Comparison of ENCODE assay signal across 18 cellular contexts in genomic region chr2:218999021-218999880, GRCh38. TPM values are rescaled to one million over a fixed set of nuclear protein-coding genes. Genes with fewer than 3 reads are reported as not detected.
DNase-seq lines count a peak whose midpoint lies in the region; ATAC-seq and TF ChIP-seq lines count a peak whose summit lies in the region.
"Had no signal": no experiment of that assay in that cellular context is flagged by ENCODE, and none has a peak within 500 bp of the region (broad histone marks: within the 10 kb centered on the region; RNA-seq: fewer than 3 reads in every experiment).

No MANE protein-coding gene starts in this region.

- H3K9ac ChIP-seq in HUES64 (ENCODE audit: low read depth, low read length) (no peak overlapping the region), neuronal stem cell (ENCODE audit: low read depth, low read length, poor library complexity) (no peak overlapping the region)
- H3K9ac ChIP-seq: BLaER1 had no signal

- H3K27me3 ChIP-seq in HUES64 (ENCODE audit: insufficient read depth, low read length): peaks cover 100% of the 10 kb centered on the region
- H3K27me3 ChIP-seq in WERI-Rb-1 (ENCODE audit: insufficient read depth, low read depth, severe bottlenecking): no peaks in the 10 kb centered on the region
- peaks cover 49 to 98% (median 95%) of the 10 kb centered on the region in 3 experiments for H3K27me3 ChIP-seq in neuronal stem cell (ENCODE audit: control insufficient read depth in 3 of 3, insufficient read depth in 3 of 3, low read depth in 1 of 3, low read length in 3 of 3)

- DNase-seq in DMS 273 (lab: John Stamatoyannopoulos, UW; ENCODE audit: unreplicated experiment): peak; percentile 40
- DNase-seq in DMS 273 treated with DMSO at 0.1 percent for 48 hours (lab: John Stamatoyannopoulos, UW): no peak
- DNase-seq in WERI-Rb-1: peak; percentile 96
- DNase-seq in neuronal stem cell (ENCODE audit: low spot score): no peak
- no peak for DNase-seq in NCI-H345 treated with DMSO at 0.1 percent for 48 hours (lab: John Stamatoyannopoulos, UW; ENCODE audit: unreplicated experiment)
- no peak for DNase-seq in OCI-M2 (lab: John Stamatoyannopoulos, UW; ENCODE audit: unreplicated experiment)
- DNase-seq: activated CD4-positive, alpha-beta memory T cell treated with anti-CD3 and anti-CD28 coated beads, Interleukin-2, amount 10 ng/mL, durations not matched to agents 7 days and 5 days; activated naive CD4-positive, alpha-beta T cell treated with anti-CD3 and anti-CD28 coated beads, Interleukin-2, amount 50 U/mL, for 16 hours; activated T-cell treated with anti-CD3 and anti-CD28 coated beads, Interleukin-2, amount 50 U/mL, for 1 hour; mesenchymal stem cell; MV-4-11; naive thymus-derived CD8-positive, alpha-beta T cell; spleen; stimulated activated CD8-positive, alpha-beta memory T cell treated with anti-CD3 and anti-CD28 coated beads, Interleukin-4, amount 100 ng/mL, for 48 hours; T-helper 1 cell had no signal

- H2BK12ac ChIP-seq in neuronal stem cell (ENCODE audit: low read length): no peak overlapping the region

- H3K14ac ChIP-seq in neuronal stem cell (ENCODE audit: low read length): no peak overlapping the region

- peak overlapping the region; percentile 98 for H3K23ac ChIP-seq in neuronal stem cell (ENCODE audit: low read depth, low read length, poor library complexity)

- H3K4me3 ChIP-seq in HUES64 (ENCODE audit: low read length) (peak overlapping the region; percentile 5; the same call in 1 of the 2 replicates), WERI-Rb-1 (ENCODE audit: low read depth, low read length) (peak overlapping the region; percentile 28), neuronal stem cell (ENCODE audit: low read length in 2 of 2) (no peak overlapping the region)
- H3K4me3 ChIP-seq: BLaER1, spleen had no signal

- H3K36me3 ChIP-seq in HUES64 (ENCODE audit: insufficient read depth, low read length): no peaks in the 10 kb centered on the region
- H3K36me3 ChIP-seq in WERI-Rb-1: no peaks in the 10 kb centered on the region
- H3K36me3 ChIP-seq in neuronal stem cell (replicated peaks in 1 of 2; ENCODE audit: control insufficient read depth in 2 of 2, insufficient read depth in 2 of 2, low read length in 2 of 2): no peaks in the 10 kb centered on the region
- H3K36me3 ChIP-seq: BLaER1, spleen had no signal

- H3K9me3 ChIP-seq in HUES64 (ENCODE audit: insufficient read depth, low read depth, low read length) (no peaks in the 10 kb centered on the region), WERI-Rb-1 (ENCODE audit: severe bottlenecking) (no peaks in the 10 kb centered on the region), neuronal stem cell (replicated peaks in 1 of 2; ENCODE audit: control insufficient read depth in 2 of 2, insufficient read depth in 1 of 2, low read depth in 1 of 2, low read length in 2 of 2) (peaks cover 0 to 1% of the 10 kb centered on the region in 2 donors)
- H3K9me3 ChIP-seq: BLaER1, spleen had no signal

- 24% methylated on average over 8 of the region's 10 CpGs for WGBS in HUES64
- WGBS in neuronal stem cell (ENCODE audit: extremely low coverage in 2 of 2, insufficient read length in 2 of 2, insufficient replicate concordance in 1 of 2), 2 donors: no CpG with 5 or more reads among the region's 10 CpGs

- no peak overlapping the region for H2AK5ac ChIP-seq in neuronal stem cell (ENCODE audit: low read depth, low read length)

- H3K79me1 ChIP-seq in neuronal stem cell (ENCODE audit: low read depth, low read length): no peaks in the 10 kb centered on the region

- no peak overlapping the region for H4K91ac ChIP-seq in neuronal stem cell (ENCODE audit: low read depth, low read length, poor library complexity)

- H3K18ac ChIP-seq in neuronal stem cell (ENCODE audit: low read length): no peak overlapping the region

- no peak overlapping the region for H2AFZ ChIP-seq in neuronal stem cell (ENCODE audit: low read length)

- no peak for TF ChIP-seq CTCF in WERI-Rb-1 (IDR thresholded peaks at IDR 0.05; ENCODE audit: low read depth, low read length)

- H3K4me2 ChIP-seq in neuronal stem cell (ENCODE audit: insufficient read depth, low read length, poor library complexity, severe bottlenecking): no peak overlapping the region
- H3K4me2 ChIP-seq: BLaER1 had no signal

- H4K8ac ChIP-seq in neuronal stem cell (ENCODE audit: low read depth, low read length): no peak overlapping the region

- peaks cover 19% of the 10 kb centered on the region; the same call in 1 of the 2 replicates for H3K4me1 ChIP-seq in HUES64 (ENCODE audit: insufficient read depth, low read length)
- peaks cover 9 to 23% of the 10 kb centered on the region in 2 donors for H3K4me1 ChIP-seq in neuronal stem cell (ENCODE audit: control insufficient read depth in 2 of 2, insufficient read depth in 1 of 2, low read depth in 1 of 2, low read length in 2 of 2)

- no peak overlapping the region for H3K4ac ChIP-seq in neuronal stem cell (ENCODE audit: low read length)

- H2BK15ac ChIP-seq in neuronal stem cell (ENCODE audit: low read length): peak overlapping the region; percentile 63

- H2BK5ac ChIP-seq in neuronal stem cell (ENCODE audit: low read length): no peak overlapping the region

- H3K27ac ChIP-seq in HUES64 (ENCODE audit: low read depth, low read length) (no peak overlapping the region), WERI-Rb-1 (peak overlapping the region; percentile 99), neuronal stem cell (replicated peaks; ENCODE audit: low read length) (no peak overlapping the region)
- H3K27ac ChIP-seq: BLaER1, spleen had no signal

- no peak overlapping the region for H2BK120ac ChIP-seq in neuronal stem cell (ENCODE audit: low read depth, low read length)

- ATAC-seq in GM21723 (IDR thresholded peaks at IDR 0.05; ENCODE audit: unreplicated experiment): no peak
- ATAC-seq: naive thymus-derived CD8-positive, alpha-beta T cell had no signal

RNA-seq across cellular contexts. Expression of gene CRYBA2, which starts 6.0 kb away (rescaled TPM):
- not detected for polyA plus RNA-seq in HUES64 (2013, experiment 1 of 2)
- polyA plus RNA-seq in HUES64 (2013, experiment 2 of 2): not detected
- polyA plus RNA-seq in neuronal stem cell (2013, experiment 1 of 2): not detected
- polyA plus RNA-seq in neuronal stem cell (2013, experiment 2 of 2): not detected
- polyA plus RNA-seq: naive thymus-derived CD8-positive, alpha-beta T cell; spleen had no signal

RNA-seq across cellular contexts. Expression of gene FEV, which starts 14.3 kb away (rescaled TPM):
- not detected for polyA plus RNA-seq in HUES64 (2013, experiment 1 of 2)
- polyA plus RNA-seq in HUES64 (2013, experiment 2 of 2): not detected
- not detected for polyA plus RNA-seq in neuronal stem cell (2013, experiment 1 of 2)
- not detected for polyA plus RNA-seq in neuronal stem cell (2013, experiment 2 of 2)
- polyA plus RNA-seq: naive thymus-derived CD8-positive, alpha-beta T cell; spleen had no signal

RNA-seq across cellular contexts. Expression of gene CDK5R2, which starts 39.8 kb away (rescaled TPM):
- 0.35 TPM for polyA plus RNA-seq in HUES64 (2013, experiment 1 of 2)
- 0.38 TPM for polyA plus RNA-seq in HUES64 (2013, experiment 2 of 2)
- polyA plus RNA-seq in neuronal stem cell (2013, experiment 1 of 2): 0.10 TPM
- polyA plus RNA-seq in neuronal stem cell (2013, experiment 2 of 2): 0.10 TPM
- polyA plus RNA-seq: naive thymus-derived CD8-positive, alpha-beta T cell; spleen had no signal

RNA-seq across cellular contexts. Expression of gene CFAP65, which starts 42.1 kb away (rescaled TPM):
- 0.15 TPM for polyA plus RNA-seq in HUES64 (2013, experiment 1 of 2)
- polyA plus RNA-seq in HUES64 (2013, experiment 2 of 2): 0.57 TPM
- 0.26 TPM for polyA plus RNA-seq in neuronal stem cell (2013, experiment 1 of 2)
- polyA plus RNA-seq in neuronal stem cell (2013, experiment 2 of 2): 0.26 TPM
- polyA plus RNA-seq: spleen had no signal

Comparison
In these comparisons a context has a peak if more than half of its experiments do, and no peak if none do; other contexts are left out.
1. DNase-seq: peak in DMS 273 (single experiment) and WERI-Rb-1 (single experiment); none in DMS 273 treated with DMSO at 0.1 percent for 48 hours (single experiment), neuronal stem cell (single experiment), NCI-H345 treated with DMSO at 0.1 percent for 48 hours (single experiment) and OCI-M2 (single experiment).
2. H3K4me3 ChIP-seq: peak in HUES64 (single experiment) and WERI-Rb-1 (single experiment); none in neuronal stem cell (0 of 2).